In the genomic region with DNA sequence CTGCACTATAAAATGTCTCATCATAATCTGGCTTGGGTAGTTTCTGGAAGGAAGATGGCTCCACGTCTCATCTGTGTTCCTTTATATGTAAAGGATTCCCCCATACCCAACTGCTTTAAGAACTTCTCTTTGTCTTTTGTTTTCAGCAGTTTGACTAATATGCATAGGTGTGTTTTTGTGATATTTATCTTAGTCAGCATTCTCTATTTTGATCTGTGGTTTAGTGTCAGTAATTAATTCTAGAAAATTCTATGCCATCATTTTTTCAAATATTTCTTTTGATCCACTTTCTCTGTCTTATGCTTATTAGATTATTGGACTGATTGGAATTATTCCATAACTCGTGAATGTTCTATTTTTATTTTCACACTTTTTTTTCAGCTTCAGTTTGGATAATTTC, we compare ENCODE assay signal across 8 cellular contexts.
"Had no signal": no experiment of that assay in that cellular context is flagged by ENCODE, and none has a peak within 500 bp of the region (broad histone marks: within the 10 kb centered on the region; RNA-seq: fewer than 3 reads in every experiment).

No MANE protein-coding gene starts in this region.

- ATAC-seq: GM23338 had no signal

- FAIRE-seq: H1, H54, HTR-8/SVneo had no signal

- H3K4me2 ChIP-seq: GM23338, KMS-11 had no signal

- H3K4me3 ChIP-seq: GM23338 had no signal

- DNase-seq: H9, HCEC 1CT, KBM-7 had no signal

- H3K27ac ChIP-seq: KMS-11 had no signal

- H3K9ac ChIP-seq: KMS-11 had no signal

- H2AFZ ChIP-seq: GM23338 had no signal
